ENCODE assay signal across 8 cellular contexts in the genomic region with DNA sequence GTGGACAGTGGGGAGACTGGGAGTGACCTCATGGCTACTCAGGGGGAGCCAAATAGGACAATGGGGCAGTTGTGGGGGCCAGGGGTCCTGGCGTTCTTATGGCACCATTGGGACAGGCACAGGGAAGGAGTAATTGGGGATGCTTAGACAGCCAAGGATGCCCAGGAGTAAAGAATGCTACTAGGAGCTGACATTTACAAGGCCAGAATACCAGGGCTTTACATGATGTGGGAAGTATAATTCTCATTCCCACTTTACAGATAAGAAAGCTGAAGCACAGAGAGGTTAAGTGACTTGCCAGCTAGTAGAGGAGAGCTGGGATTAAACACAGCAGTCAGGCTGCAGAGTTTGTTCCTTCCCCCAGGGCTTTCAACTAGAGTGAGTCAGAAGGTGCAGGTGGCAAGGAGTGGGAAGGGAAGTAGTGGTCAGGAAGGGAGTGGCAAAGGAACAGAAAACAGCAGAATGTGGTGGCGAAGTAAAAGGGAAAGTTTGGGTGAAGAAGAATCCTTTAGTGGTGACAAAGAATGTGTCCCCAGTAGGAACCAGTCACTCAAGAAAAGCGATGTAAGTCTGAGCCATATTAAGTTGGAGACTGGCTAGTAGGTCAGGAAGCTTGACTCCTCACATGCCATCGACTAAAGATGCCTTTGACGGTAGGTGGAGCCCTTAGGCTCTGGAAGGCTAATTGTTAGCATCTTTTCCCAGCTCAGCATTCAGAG. TPM values are rescaled to one million over a fixed set of nuclear protein-coding genes. Genes with fewer than 3 reads are reported as not detected.
DNase-seq lines count a peak whose midpoint lies in the region; ATAC-seq and TF ChIP-seq lines count a peak whose summit lies in the region.

No MANE protein-coding gene starts in this region.

- H3K27me3 ChIP-seq in Caco-2 (replicated peaks; ENCODE audit: control insufficient read depth, insufficient read depth, low read length) (no peaks in the 10 kb centered on the region), hepatocyte (no peaks in the 10 kb centered on the region)

- H3K9me3 ChIP-seq in Caco-2 (no peaks in the 10 kb centered on the region), hepatocyte (ENCODE audit: low read depth) (no peaks in the 10 kb centered on the region), T-helper 17 cell (ENCODE audit: control insufficient read depth, low read length, poor library complexity, severe bottlenecking) (no peaks in the 10 kb centered on the region)

- H3K4me3 Mint-ChIP-seq in Caco-2 (ENCODE audit: unreplicated experiment) (peak overlapping the region; percentile 30), HFFc6 (no peak overlapping the region), T-helper 17 cell (no peak overlapping the region)

- peak overlapping the region; percentile 89 for H3K27ac Mint-ChIP-seq in Caco-2 (ENCODE audit: unreplicated experiment)
- no peak overlapping the region for H3K27ac Mint-ChIP-seq in HFFc6
- no peak overlapping the region for H3K27ac Mint-ChIP-seq in T-helper 17 cell

- 55% methylated on average over 5 of the region's 5 CpGs for WGBS in hepatocyte (ENCODE audit: low lambda C conversion rate, missing lambda C conversion rate)

- CTCF ChIA-PET in Caco-2 (lab: Charles Lee) = interaction anchor here (0.5 to 3.9 kb wide), 13 partner anchors 33 to 295 kb away, joined by 3 to 29 read pairs (median 5); partner anchors contain the start of gene CPVL

- POLR2A ChIA-PET in Caco-2 (lab: Charles Lee) = interaction anchor here (0.6 kb wide), 1 partner anchor 215 kb away, joined by 6 read pairs; no protein-coding TSS in a partner anchor

- DNase-seq in Caco-2 = peak; percentile 70 to 73
- DNase-seq in HFFc6 = peak; percentile 22
- DNase-seq in SKM-1 treated with dmso at 0.1 percent for 144 hours (lab: John Stamatoyannopoulos, UW; ENCODE audit: unreplicated experiment) = peak; percentile 63
- peak; percentile 53 for DNase-seq in hepatocyte (ENCODE audit: low spot score)
- DNase-seq in COR-L47 (lab: John Stamatoyannopoulos, UW) = no peak
- DNase-seq in T-helper 17 cell = no peak
- DNase-seq in stimulated activated CD4-positive, alpha-beta T cell treated with anti-CD3 and anti-CD28 coated beads, Interleukin-15, amount 100 ng/mL, for 24 hours = no peak
- no peak for DNase-seq in NCI-H446 (lab: John Stamatoyannopoulos, UW)

- peak in 1 of 2 experiments; percentile 60 for TF ChIP-seq CTCF in Caco-2 (IDR thresholded peaks at IDR 0.05; ENCODE audit: insufficient read depth in 1 of 2, low read depth in 1 of 2, low read length in 1 of 2, severe bottlenecking in 1 of 2, unreplicated experiment in 1 of 2)
- TF ChIP-seq CTCF in HFFc6 (IDR thresholded peaks at IDR 0.05) = peak; percentile 40; the same call in 1 of the 2 replicates
- peak; percentile 39 for TF ChIP-seq CTCF in hepatocyte (IDR thresholded peaks at IDR 0.05; ENCODE audit: poor library complexity)

- BruUV-seq in Caco-2 (replicated peaks; lab: Mats Ljungman, UMichigan) = no TSS peak

- H3K4me1 ChIP-seq in Caco-2 (peaks cover 76% of the 10 kb centered on the region), hepatocyte (ENCODE audit: insufficient read depth) (no peaks in the 10 kb centered on the region)

- no peak overlapping the region for H3K4me2 ChIP-seq in hepatocyte

- H3K9me3 Mint-ChIP-seq in Caco-2 (ENCODE audit: unreplicated experiment) (no peaks in the 10 kb centered on the region), HFFc6 (no peaks in the 10 kb centered on the region)

- H3K36me3 Mint-ChIP-seq in Caco-2 (ENCODE audit: insufficient read depth, unreplicated experiment) (peaks cover 22% of the 10 kb centered on the region), HFFc6 (ENCODE audit: low read depth) (no peaks in the 10 kb centered on the region), T-helper 17 cell (ENCODE audit: low read depth) (no peaks in the 10 kb centered on the region)

- H3K36me3 ChIP-seq in Caco-2 (ENCODE audit: control insufficient read depth, insufficient read depth, low read length) = no peaks in the 10 kb centered on the region
- H3K36me3 ChIP-seq in hepatocyte (replicated peaks; ENCODE audit: insufficient read depth, low read depth) = no peaks in the 10 kb centered on the region

- no peak overlapping the region for H2AFZ ChIP-seq in hepatocyte

- intact Hi-C loops in Caco-2 (cut with micrococcal nuclease; ENCODE audit: unreplicated experiment) = loop anchor here (1.0 to 10.0 kb wide), 5 partner anchors 77 to 491 kb away; no protein-coding TSS in a partner anchor

- no peak for ATAC-seq in T-helper 17 cell

- no peak overlapping the region for H3K27ac ChIP-seq in hepatocyte

- no peaks in the 10 kb centered on the region for H3K79me2 ChIP-seq in hepatocyte

- H3K9me2 ChIP-seq in hepatocyte (replicated peaks; ENCODE audit: insufficient read depth) = no peaks in the 10 kb centered on the region

- H3K4me3 ChIP-seq in Caco-2 (ENCODE audit: low read depth, low read length) (no peak overlapping the region), hepatocyte (no peak overlapping the region)

- H4K20me1 ChIP-seq in hepatocyte (ENCODE audit: insufficient read depth, poor library complexity, severe bottlenecking) = no peaks in the 10 kb centered on the region

- H3K27me3 Mint-ChIP-seq in Caco-2 (ENCODE audit: insufficient read depth, unreplicated experiment) (no peaks in the 10 kb centered on the region), HFFc6 (ENCODE audit: insufficient read depth) (peaks cover 13% of the 10 kb centered on the region), T-helper 17 cell (peaks cover 17% of the 10 kb centered on the region)

- H3K4me1 Mint-ChIP-seq in Caco-2 (ENCODE audit: low read depth, unreplicated experiment) (peaks cover 59% of the 10 kb centered on the region), HFFc6 (ENCODE audit: low read depth) (peaks cover 11% of the 10 kb centered on the region; the same call in 1 of the 2 replicates), T-helper 17 cell (peaks cover 2% of the 10 kb centered on the region)

RNA-seq across cellular contexts. Expression of gene CPVL, which starts 32.8 kb away (rescaled TPM):
- total RNA-seq in Caco-2 (2022) (108 and 109 TPM in 2 replicates), hepatocyte (26.2 and 36.6 TPM in 2 replicates), T-helper 17 cell (1 to 10 TPM; 4.4 to 6.0 TPM)
- total RNA-seq in HFFc6 (2021; fragmentation: NEBNext Ultra II Directional; extraction: Animal tissue kit (Norgen Biotek cat#: 25700)) = not detected
- 36.3 and 36.4 TPM in 2 replicates for polyA plus RNA-seq in hepatocyte

Comparison
In these comparisons a context has a peak if more than half of its experiments do, and no peak if none do; other contexts are left out.
1. DNase-seq: peak in Caco-2 (2 of 2), HFFc6 (single experiment), SKM-1 treated with dmso at 0.1 percent for 144 hours (single experiment) and hepatocyte (single experiment); none in COR-L47 (single experiment), T-helper 17 cell (0 of 3), stimulated activated CD4-positive, alpha-beta T cell treated with anti-CD3 and anti-CD28 coated beads, Interleukin-15, amount 100 ng/mL, for 24 hours (single experiment) and NCI-H446 (0 of 2).
2. RNA of gene CPVL, which starts 32.8 kb away (total RNA-seq): 108 to 109 TPM in Caco-2, 26.2 to 36.6 TPM in hepatocyte and 4.4 to 6.0 TPM in T-helper 17 cell; not detected in HFFc6; every median in the first group is over 4 times any median in the second.